In genomic region chr7:6446977-6447588, GRCh38 we compare ENCODE assay signal across 8 cellular contexts. TPM values are rescaled to one million over a fixed set of nuclear protein-coding genes. Genes with fewer than 3 reads are reported as not detected.
DNase-seq lines count a peak whose midpoint lies in the region; ATAC-seq and TF ChIP-seq lines count a peak whose summit lies in the region.

No MANE protein-coding gene starts in this region.

- TF ChIP-seq CTCF in esophagus squamous epithelium (IDR thresholded peaks at IDR 0.05) (no peak), tibial nerve (IDR thresholded peaks at IDR 0.05) (no peak)

- H3K4me3 ChIP-seq in esophagus squamous epithelium (peak overlapping the region; percentile 73 to 88 (median 74)), muscle layer of duodenum (ENCODE audit: low read depth in 1 of 2, low read length in 2 of 2) (peak overlapping the region; percentile 87 to 98), tibial nerve (peak overlapping the region; percentile 69 to 95 (median 82))

- TF ChIP-seq EP300 in tibial nerve (IDR thresholded peaks at IDR 0.05): peak in 1 of 2 donors; percentile 40

- intact Hi-C loops in esophagus squamous epithelium (cut with DNase I): no loop called here

- peaks cover 8 to 37% (median 14%) of the 10 kb centered on the region in 3 donors for H3K36me3 ChIP-seq in esophagus squamous epithelium
- H3K36me3 ChIP-seq in muscle layer of duodenum (ENCODE audit: control insufficient read depth in 1 of 2, insufficient read depth in 2 of 2, low read length in 2 of 2): peaks cover 18 to 35% of the 10 kb centered on the region in 2 donors
- peaks cover 0 to 36% (median 4%) of the 10 kb centered on the region in 3 donors for H3K36me3 ChIP-seq in tibial nerve

- WGBS in esophagus squamous epithelium, 2 donors: 7 to 20% methylated on average over 4 to 12 of the region's 25 CpGs
- 4% methylated on average over 24 to 25 of the region's 25 CpGs for WGBS in tibial nerve, 2 donors

- H3K27me3 ChIP-seq in esophagus squamous epithelium (no peaks in the 10 kb centered on the region), muscle layer of duodenum (ENCODE audit: low read depth, low read length) (no peaks in the 10 kb centered on the region), tibial nerve (no peaks in the 10 kb centered on the region)

- DNase-seq in COLO668 (lab: John Stamatoyannopoulos, UW; ENCODE audit: unreplicated experiment): peak; percentile 91
- peak; percentile 17 for DNase-seq in NCI-H774 (lab: John Stamatoyannopoulos, UW)
- peak; percentile 51 for DNase-seq in activated T-cell treated with anti-CD3 and anti-CD28 coated beads, Interleukin-2, amount 50 U/mL, for 1 hour
- DNase-seq in esophagus squamous epithelium (lab: John Stamatoyannopoulos, UW): no peak
- peak; percentile 62 to 73 for DNase-seq in tibial nerve (ENCODE audit: low spot score in 2 of 2)

- H3K4me1 ChIP-seq in esophagus squamous epithelium (peaks cover 4 to 42% (median 9%) of the 10 kb centered on the region in 3 donors), muscle layer of duodenum (ENCODE audit: control insufficient read depth in 1 of 2, insufficient read depth in 2 of 2, low read length in 2 of 2) (peaks cover 0 to 7% of the 10 kb centered on the region in 2 donors), tibial nerve (peaks cover 0 to 26% (median 2%) of the 10 kb centered on the region in 4 donors)

- peak; percentile 32 for ATAC-seq in GM19468 (IDR thresholded peaks at IDR 0.05; ENCODE audit: extremely low read depth, unreplicated experiment)
- ATAC-seq in HG03575 (IDR thresholded peaks at IDR 0.05; ENCODE audit: extremely low read depth, insufficient number of reproducible peaks, low FRiP score, unreplicated experiment): peak; percentile 7

- H3K27ac ChIP-seq in esophagus squamous epithelium (peak overlapping the region; percentile 90 to 96 (median 92)), muscle layer of duodenum (ENCODE audit: low read length) (peak overlapping the region; percentile 84), tibial nerve (peak overlapping the region; percentile 67 to 93 (median 84))

- H3K9me3 ChIP-seq in esophagus squamous epithelium (no peaks in the 10 kb centered on the region), muscle layer of duodenum (ENCODE audit: control insufficient read depth in 1 of 2, low read length in 2 of 2) (no peaks in the 10 kb centered on the region), tibial nerve (no peaks in the 10 kb centered on the region)

- no peak for TF ChIP-seq POLR2A in esophagus squamous epithelium (IDR thresholded peaks at IDR 0.05)
- TF ChIP-seq POLR2A in tibial nerve (IDR thresholded peaks at IDR 0.05): no peak

RNA-seq across cellular contexts. Expression of gene DAGLB, which starts 0.7 kb away (rescaled TPM):
- total RNA-seq in esophagus squamous epithelium (10 to 100 TPM in 3 of 4 donors, 1 to 10 TPM in 1; 7.1 to 12.4 (median 10.6) TPM), tibial nerve (10 to 100 TPM; 12.6 to 25.8 (median 18.0) TPM)

RNA-seq across cellular contexts. Expression of gene KDELR2, which starts 36.9 kb away (rescaled TPM):
- total RNA-seq in esophagus squamous epithelium: 10 to 100 TPM; 53.4 to 92.3 (median 65.8) TPM
- 10 to 100 TPM; 61.0 to 80.6 (median 72.2) TPM for total RNA-seq in tibial nerve
